In the genomic region with DNA sequence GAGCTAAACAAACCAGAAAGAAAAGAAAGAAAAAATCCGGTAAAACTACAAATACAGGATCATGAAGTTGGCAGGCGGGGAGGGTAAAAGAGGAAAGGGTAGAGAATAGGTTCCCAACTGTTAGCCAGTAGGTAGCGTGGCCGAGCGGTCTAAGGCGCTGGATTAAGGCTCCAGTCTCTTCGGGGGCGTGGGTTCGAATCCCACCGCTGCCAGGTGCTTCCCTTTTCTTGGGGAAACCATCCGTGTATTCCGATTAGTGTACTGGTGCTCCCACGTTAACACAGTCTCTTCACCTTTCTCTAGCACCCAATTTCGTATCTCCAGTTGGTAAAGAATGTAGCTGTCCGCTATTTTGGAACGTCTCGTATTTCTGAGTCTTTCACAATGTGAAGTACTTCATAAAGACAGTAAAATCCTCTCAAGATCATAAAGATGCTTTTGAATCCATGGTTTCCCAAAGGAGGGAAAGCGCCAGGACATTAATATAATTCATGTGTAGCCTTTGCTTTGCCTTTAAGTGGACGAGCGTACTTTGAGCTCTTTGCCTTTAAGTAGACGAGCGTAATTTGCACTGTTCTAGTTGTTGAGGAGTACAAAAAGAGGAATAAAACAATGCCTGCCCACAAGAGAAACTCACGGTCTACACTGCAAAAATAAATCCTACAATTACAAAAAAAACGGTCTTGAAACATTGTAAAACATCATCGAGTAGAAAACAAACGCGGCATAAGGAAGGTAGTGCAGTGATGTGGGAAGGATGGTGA, we compare ENCODE assay signal across 1 cellular context.
TF ChIP-seq lines count a peak whose summit lies in the region.

No MANE protein-coding gene starts in this region.

TF ChIP-seq in HepG2, 621 proteins besides CTCF, POLR2A, EP300 and RAD21 (continued from another document and continues in another):
- TF ChIP-seq ZNF773 (CRISPR knock-in tag; IDR thresholded peaks at IDR 0.05; ENCODE audit: borderline replicate concordance) (no peak; the same call in 1 of the 2 replicates), ZNF567 (CRISPR knock-in tag; IDR thresholded peaks at IDR 0.05; ENCODE audit: borderline replicate concordance) (0 out of 2 replicates have a peak, but pooled peaks have one; percentile 39), ZBTB7B (CRISPR knock-in tag; IDR thresholded peaks at IDR 0.05) (peak; percentile 94), NFRKB (IDR thresholded peaks at IDR 0.05) (no peak), ISL2 (CRISPR knock-in tag; IDR thresholded peaks at IDR 0.05) (peak; percentile 62; the same call in 1 of the 2 replicates), NCOA5 (CRISPR knock-in tag; IDR thresholded peaks at IDR 0.05) (no peak), ZNF703 (CRISPR knock-in tag; IDR thresholded peaks at IDR 0.05; ENCODE audit: borderline replicate concordance) (no peak), ZNF720 (CRISPR knock-in tag; IDR thresholded peaks at IDR 0.05) (no peak), NFIB (CRISPR knock-in tag; IDR thresholded peaks at IDR 0.05; ENCODE audit: borderline replicate concordance) (no peak), NR3C1 (CRISPR knock-in tag; IDR thresholded peaks at IDR 0.05) (no peak), ATRX (CRISPR knock-in tag; IDR thresholded peaks at IDR 0.05; ENCODE audit: borderline replicate concordance) (no peak), SP5 (CRISPR knock-in tag; IDR thresholded peaks at IDR 0.05; ENCODE audit: borderline replicate concordance, low read depth) (no peak; the same call in 1 of the 2 replicates), PHF5A (CRISPR knock-in tag; IDR thresholded peaks at IDR 0.05; ENCODE audit: low read depth, unreplicated experiment) (peak; percentile 30), KDM1A (CRISPR knock-in tag; IDR thresholded peaks at IDR 0.05) (no peak; the same call in 1 of the 2 replicates), ZNF749 (CRISPR knock-in tag; IDR thresholded peaks at IDR 0.05; ENCODE audit: borderline replicate concordance) (no peak), ZBTB21 (CRISPR knock-in tag; IDR thresholded peaks at IDR 0.05) (no peak), ZNF501 (CRISPR knock-in tag; IDR thresholded peaks at IDR 0.05) (peak; percentile 47; the same call in 1 of the 2 replicates), SP4 (CRISPR knock-in tag; IDR thresholded peaks at IDR 0.05) (peak; percentile 56; the same call in 1 of the 2 replicates), FOXC1 (CRISPR knock-in tag; IDR thresholded peaks at IDR 0.05; ENCODE audit: borderline replicate concordance) (no peak)
- TF ChIP-seq, protein P1, sequence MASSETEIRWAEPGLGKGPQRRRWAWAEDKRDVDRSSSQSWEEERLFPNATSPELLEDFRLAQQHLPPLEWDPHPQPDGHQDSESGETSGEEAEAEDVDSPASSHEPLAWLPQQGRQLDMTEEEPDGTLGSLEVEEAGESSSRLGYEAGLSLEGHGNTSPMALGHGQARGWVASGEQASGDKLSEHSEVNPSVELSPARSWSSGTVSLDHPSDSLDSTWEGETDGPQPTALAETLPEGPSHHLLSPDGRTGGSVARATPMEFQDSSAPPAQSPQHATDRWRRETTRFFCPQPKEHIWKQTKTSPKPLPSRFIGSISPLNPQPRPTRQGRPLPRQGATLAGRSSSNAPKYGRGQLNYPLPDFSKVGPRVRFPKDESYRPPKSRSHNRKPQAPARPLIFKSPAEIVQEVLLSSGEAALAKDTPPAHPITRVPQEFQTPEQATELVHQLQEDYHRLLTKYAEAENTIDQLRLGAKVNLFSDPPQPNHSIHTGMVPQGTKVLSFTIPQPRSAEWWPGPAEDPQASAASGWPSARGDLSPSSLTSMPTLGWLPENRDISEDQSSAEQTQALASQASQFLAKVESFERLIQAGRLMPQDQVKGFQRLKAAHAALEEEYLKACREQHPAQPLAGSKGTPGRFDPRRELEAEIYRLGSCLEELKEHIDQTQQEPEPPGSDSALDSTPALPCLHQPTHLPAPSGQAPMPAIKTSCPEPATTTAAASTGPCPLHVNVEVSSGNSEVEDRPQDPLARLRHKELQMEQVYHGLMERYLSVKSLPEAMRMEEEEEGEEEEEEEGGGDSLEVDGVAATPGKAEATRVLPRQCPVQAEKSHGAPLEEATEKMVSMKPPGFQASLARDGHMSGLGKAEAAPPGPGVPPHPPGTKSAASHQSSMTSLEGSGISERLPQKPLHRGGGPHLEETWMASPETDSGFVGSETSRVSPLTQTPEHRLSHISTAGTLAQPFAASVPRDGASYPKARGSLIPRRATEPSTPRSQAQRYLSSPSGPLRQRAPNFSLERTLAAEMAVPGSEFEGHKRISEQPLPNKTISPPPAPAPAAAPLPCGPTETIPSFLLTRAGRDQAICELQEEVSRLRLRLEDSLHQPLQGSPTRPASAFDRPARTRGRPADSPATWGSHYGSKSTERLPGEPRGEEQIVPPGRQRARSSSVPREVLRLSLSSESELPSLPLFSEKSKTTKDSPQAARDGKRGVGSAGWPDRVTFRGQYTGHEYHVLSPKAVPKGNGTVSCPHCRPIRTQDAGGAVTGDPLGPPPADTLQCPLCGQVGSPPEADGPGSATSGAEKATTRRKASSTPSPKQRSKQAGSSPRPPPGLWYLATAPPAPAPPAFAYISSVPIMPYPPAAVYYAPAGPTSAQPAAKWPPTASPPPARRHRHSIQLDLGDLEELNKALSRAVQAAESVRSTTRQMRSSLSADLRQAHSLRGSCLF (CRISPR knock-in tag; IDR thresholded peaks at IDR 0.05; ENCODE audit: borderline replicate concordance) = no peak
- TF ChIP-seq, protein P2, sequence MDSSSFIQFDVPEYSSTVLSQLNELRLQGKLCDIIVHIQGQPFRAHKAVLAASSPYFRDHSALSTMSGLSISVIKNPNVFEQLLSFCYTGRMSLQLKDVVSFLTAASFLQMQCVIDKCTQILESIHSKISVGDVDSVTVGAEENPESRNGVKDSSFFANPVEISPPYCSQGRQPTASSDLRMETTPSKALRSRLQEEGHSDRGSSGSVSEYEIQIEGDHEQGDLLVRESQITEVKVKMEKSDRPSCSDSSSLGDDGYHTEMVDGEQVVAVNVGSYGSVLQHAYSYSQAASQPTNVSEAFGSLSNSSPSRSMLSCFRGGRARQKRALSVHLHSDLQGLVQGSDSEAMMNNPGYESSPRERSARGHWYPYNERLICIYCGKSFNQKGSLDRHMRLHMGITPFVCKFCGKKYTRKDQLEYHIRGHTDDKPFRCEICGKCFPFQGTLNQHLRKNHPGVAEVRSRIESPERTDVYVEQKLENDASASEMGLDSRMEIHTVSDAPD (CRISPR knock-in tag; IDR thresholded peaks at IDR 0.05) = no peak; the same call in 1 of the 2 replicates
- TF ChIP-seq, protein P3, sequence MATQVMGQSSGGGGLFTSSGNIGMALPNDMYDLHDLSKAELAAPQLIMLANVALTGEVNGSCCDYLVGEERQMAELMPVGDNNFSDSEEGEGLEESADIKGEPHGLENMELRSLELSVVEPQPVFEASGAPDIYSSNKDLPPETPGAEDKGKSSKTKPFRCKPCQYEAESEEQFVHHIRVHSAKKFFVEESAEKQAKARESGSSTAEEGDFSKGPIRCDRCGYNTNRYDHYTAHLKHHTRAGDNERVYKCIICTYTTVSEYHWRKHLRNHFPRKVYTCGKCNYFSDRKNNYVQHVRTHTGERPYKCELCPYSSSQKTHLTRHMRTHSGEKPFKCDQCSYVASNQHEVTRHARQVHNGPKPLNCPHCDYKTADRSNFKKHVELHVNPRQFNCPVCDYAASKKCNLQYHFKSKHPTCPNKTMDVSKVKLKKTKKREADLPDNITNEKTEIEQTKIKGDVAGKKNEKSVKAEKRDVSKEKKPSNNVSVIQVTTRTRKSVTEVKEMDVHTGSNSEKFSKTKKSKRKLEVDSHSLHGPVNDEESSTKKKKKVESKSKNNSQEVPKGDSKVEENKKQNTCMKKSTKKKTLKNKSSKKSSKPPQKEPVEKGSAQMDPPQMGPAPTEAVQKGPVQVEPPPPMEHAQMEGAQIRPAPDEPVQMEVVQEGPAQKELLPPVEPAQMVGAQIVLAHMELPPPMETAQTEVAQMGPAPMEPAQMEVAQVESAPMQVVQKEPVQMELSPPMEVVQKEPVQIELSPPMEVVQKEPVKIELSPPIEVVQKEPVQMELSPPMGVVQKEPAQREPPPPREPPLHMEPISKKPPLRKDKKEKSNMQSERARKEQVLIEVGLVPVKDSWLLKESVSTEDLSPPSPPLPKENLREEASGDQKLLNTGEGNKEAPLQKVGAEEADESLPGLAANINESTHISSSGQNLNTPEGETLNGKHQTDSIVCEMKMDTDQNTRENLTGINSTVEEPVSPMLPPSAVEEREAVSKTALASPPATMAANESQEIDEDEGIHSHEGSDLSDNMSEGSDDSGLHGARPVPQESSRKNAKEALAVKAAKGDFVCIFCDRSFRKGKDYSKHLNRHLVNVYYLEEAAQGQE (IDR thresholded peaks at IDR 0.05; ENCODE audit: borderline replicate concordance in 1 of 2, low read depth in 1 of 2, low read length in 2 of 2) = peak in 1 of 2 experiments; percentile 72; a peak in 2 of 4 replicates
- TF ChIP-seq, protein P4, sequence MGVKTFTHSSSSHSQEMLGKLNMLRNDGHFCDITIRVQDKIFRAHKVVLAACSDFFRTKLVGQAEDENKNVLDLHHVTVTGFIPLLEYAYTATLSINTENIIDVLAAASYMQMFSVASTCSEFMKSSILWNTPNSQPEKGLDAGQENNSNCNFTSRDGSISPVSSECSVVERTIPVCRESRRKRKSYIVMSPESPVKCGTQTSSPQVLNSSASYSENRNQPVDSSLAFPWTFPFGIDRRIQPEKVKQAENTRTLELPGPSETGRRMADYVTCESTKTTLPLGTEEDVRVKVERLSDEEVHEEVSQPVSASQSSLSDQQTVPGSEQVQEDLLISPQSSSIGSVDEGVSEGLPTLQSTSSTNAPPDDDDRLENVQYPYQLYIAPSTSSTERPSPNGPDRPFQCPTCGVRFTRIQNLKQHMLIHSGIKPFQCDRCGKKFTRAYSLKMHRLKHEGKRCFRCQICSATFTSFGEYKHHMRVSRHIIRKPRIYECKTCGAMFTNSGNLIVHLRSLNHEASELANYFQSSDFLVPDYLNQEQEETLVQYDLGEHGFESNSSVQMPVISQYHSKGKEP (CRISPR knock-in tag; IDR thresholded peaks at IDR 0.05) = no peak
- TF ChIP-seq, protein P5, sequence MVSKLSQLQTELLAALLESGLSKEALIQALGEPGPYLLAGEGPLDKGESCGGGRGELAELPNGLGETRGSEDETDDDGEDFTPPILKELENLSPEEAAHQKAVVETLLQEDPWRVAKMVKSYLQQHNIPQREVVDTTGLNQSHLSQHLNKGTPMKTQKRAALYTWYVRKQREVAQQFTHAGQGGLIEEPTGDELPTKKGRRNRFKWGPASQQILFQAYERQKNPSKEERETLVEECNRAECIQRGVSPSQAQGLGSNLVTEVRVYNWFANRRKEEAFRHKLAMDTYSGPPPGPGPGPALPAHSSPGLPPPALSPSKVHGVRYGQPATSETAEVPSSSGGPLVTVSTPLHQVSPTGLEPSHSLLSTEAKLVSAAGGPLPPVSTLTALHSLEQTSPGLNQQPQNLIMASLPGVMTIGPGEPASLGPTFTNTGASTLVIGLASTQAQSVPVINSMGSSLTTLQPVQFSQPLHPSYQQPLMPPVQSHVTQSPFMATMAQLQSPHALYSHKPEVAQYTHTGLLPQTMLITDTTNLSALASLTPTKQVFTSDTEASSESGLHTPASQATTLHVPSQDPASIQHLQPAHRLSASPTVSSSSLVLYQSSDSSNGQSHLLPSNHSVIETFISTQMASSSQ (IDR thresholded peaks at IDR 0.05; ENCODE audit: low read depth) = no peak
- TF ChIP-seq, protein P5 (CRISPR knock-in tag; IDR thresholded peaks at IDR 0.05; ENCODE audit: borderline replicate concordance) = no peak
- TF ChIP-seq, protein P6, sequence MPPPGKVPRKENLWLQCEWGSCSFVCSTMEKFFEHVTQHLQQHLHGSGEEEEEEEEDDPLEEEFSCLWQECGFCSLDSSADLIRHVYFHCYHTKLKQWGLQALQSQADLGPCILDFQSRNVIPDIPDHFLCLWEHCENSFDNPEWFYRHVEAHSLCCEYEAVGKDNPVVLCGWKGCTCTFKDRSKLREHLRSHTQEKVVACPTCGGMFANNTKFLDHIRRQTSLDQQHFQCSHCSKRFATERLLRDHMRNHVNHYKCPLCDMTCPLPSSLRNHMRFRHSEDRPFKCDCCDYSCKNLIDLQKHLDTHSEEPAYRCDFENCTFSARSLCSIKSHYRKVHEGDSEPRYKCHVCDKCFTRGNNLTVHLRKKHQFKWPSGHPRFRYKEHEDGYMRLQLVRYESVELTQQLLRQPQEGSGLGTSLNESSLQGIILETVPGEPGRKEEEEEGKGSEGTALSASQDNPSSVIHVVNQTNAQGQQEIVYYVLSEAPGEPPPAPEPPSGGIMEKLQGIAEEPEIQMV (CRISPR knock-in tag; IDR thresholded peaks at IDR 0.05; ENCODE audit: low read depth) = peak; percentile 41; the same call in 1 of the 2 replicates
- TF ChIP-seq, protein P7, sequence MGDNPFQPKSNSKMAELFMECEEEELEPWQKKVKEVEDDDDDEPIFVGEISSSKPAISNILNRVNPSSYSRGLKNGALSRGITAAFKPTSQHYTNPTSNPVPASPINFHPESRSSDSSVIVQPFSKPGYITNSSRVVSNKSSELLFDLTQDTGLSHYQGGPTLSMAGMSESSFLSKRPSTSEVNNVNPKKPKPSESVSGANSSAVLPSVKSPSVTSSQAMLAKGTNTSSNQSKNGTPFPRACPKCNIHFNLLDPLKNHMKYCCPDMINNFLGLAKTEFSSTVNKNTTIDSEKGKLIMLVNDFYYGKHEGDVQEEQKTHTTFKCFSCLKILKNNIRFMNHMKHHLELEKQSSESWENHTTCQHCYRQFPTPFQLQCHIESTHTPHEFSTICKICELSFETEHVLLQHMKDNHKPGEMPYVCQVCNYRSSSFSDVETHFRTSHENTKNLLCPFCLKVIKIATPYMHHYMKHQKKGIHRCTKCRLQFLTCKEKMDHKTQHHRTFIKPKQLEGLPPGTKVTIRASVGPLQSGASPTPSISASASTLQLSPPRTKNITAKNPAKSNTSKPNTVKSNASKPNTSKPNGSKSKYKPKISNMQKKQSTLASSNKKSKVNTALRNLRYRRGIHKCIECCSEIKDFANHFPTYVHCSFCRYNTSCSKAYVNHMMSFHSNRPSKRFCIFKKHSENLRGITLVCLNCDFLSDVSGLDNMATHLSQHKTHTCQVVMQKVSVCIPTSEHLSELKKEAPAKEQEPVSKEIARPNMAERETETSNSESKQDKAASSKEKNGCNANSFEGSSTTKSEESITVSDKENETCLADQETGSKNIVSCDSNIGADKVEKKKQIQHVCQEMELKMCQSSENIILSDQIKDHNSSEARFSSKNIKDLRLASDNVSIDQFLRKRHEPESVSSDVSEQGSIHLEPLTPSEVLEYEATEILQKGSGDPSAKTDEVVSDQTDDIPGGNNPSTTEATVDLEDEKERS (CRISPR knock-in tag; IDR thresholded peaks at IDR 0.05) = peak; percentile 55; the same call in 1 of the 2 replicates
